ENCODE assay signal across 8 cellular contexts in genomic region chr1:15411593-15412487, GRCh38. TPM values are rescaled to one million over a fixed set of nuclear protein-coding genes. Genes with fewer than 3 reads are reported as not detected.
A peak's percentile ranks its signal among the peaks of the same experiment; 100 is the strongest.
DNase-seq lines count a peak whose midpoint lies in the region; ATAC-seq and TF ChIP-seq lines count a peak whose summit lies in the region.

No MANE protein-coding gene starts in this region.

- peak overlapping the region; percentile 95 for H3K9ac ChIP-seq in PC-3 (ENCODE audit: low read length)

- no peaks in the 10 kb centered on the region for H3K9me2 ChIP-seq in PC-3 (replicated peaks; ENCODE audit: low read length)

- CTCF ChIA-PET in PC-3 (lab: Charles Lee), result interaction anchor here (0.6 to 1.2 kb wide), 2 partner anchors 88 to 283 kb away, joined by 5 to 6 read pairs; no protein-coding TSS in a partner anchor

- H3K4me2 ChIP-seq in PC-3 (ENCODE audit: low read length), result peak overlapping the region; percentile 99

- peaks cover 27% of the 10 kb centered on the region for H4K20me1 ChIP-seq in PC-3 (ENCODE audit: low read length)

- peak overlapping the region; percentile 94 for H3K4me3 Mint-ChIP-seq in activated naive CD8-positive, alpha-beta T cell

- no peaks in the 10 kb centered on the region for H3K27me3 Mint-ChIP-seq in activated naive CD8-positive, alpha-beta T cell

- intact Hi-C loops in PC-3 (cut with micrococcal nuclease), result no loop called here

- POLR2A ChIA-PET in PC-3 (lab: Charles Lee; ENCODE audit: unreplicated experiment), result no interaction called here

- H3K9me3 Mint-ChIP-seq in activated naive CD8-positive, alpha-beta T cell (ENCODE audit: low read depth), result no peaks in the 10 kb centered on the region

- peaks cover 60% of the 10 kb centered on the region for H3K4me1 ChIP-seq in PC-3 (ENCODE audit: insufficient read depth, low read length)

- H3K27ac ChIP-seq in PC-3 (ENCODE audit: low read length), result peak overlapping the region; percentile 50

- DNase-seq in PC-3 (peak; percentile 58), hippocampal formation (lab: John Stamatoyannopoulos, UW) (peak; percentile 29 to 34), cortex of kidney (lab: John Stamatoyannopoulos, UW) (no peak), NCI-H2081 treated with DMSO at 0.1 percent for 48 hours (lab: John Stamatoyannopoulos, UW) (no peak)
- peak; percentile 49 to 55 for DNase-seq in stimulated activated CD4-positive, alpha-beta T cell treated with anti-CD3 and anti-CD28 coated beads, Interleukin-2, amount 100 ng/mL, for 24 hours

- peak; percentile 54 for ATAC-seq in GM18502 (IDR thresholded peaks at IDR 0.05; ENCODE audit: poor library complexity, unreplicated experiment)
- peak; percentile 36 for ATAC-seq in HG02588 (IDR thresholded peaks at IDR 0.05; ENCODE audit: unreplicated experiment)
- no peak for ATAC-seq in PC-3

- H3F3A ChIP-seq in PC-3 (ENCODE audit: low read length, unreplicated experiment), result peaks cover 7% of the 10 kb centered on the region

- TF ChIP-seq CTCF in PC-3 (conservative IDR thresholded peaks at IDR 0.05; ENCODE audit: low read depth, low read length), result no peak

- no peak overlapping the region for H2AFZ ChIP-seq in PC-3 (ENCODE audit: low read length)

- no peaks in the 10 kb centered on the region for H3K9me3 ChIP-seq in PC-3 (ENCODE audit: low read length)

- H3K4me3 ChIP-seq in PC-3 (ENCODE audit: low read length), result peak overlapping the region; percentile 100

- peaks cover 67% of the 10 kb centered on the region for H3K79me2 ChIP-seq in PC-3 (ENCODE audit: low read length)

- H3K4me1 Mint-ChIP-seq in activated naive CD8-positive, alpha-beta T cell (ENCODE audit: low read depth), result peaks cover 49% of the 10 kb centered on the region

- H3K27ac Mint-ChIP-seq in activated naive CD8-positive, alpha-beta T cell, result peak overlapping the region; percentile 54

- no TSS peak for BruUV-seq in PC-3 (replicated peaks; lab: Mats Ljungman, UMichigan)

- peaks cover 19% of the 10 kb centered on the region for H3K36me3 ChIP-seq in PC-3 (ENCODE audit: low read depth, low read length)

- peaks cover 4% of the 10 kb centered on the region for H3K36me3 Mint-ChIP-seq in activated naive CD8-positive, alpha-beta T cell

- H3K27me3 ChIP-seq in PC-3 (ENCODE audit: low read length), result no peaks in the 10 kb centered on the region

RNA-seq across cellular contexts. Expression of gene EFHD2, which starts 2.2 kb away (rescaled TPM):
- total RNA-seq in PC-3 (2014; rRNA removed), result 192 and 271 TPM in 2 replicates

RNA-seq across cellular contexts. Expression of gene CTRC, which starts 26.4 kb away (rescaled TPM):
- total RNA-seq in PC-3 (2014; rRNA removed), result 0.18 TPM in 1 of 2 replicates, not detected in the other

RNA-seq across cellular contexts. Expression of gene CELA2A, which starts 44.7 kb away (rescaled TPM):
- total RNA-seq in PC-3 (2014; rRNA removed), result not detected in 2 replicates

Comparison
In these comparisons a context has a peak if more than half of its experiments do, and no peak if none do; other contexts are left out.
1. DNase-seq: peak in PC-3 (single experiment), hippocampal formation (2 of 2) and stimulated activated CD4-positive, alpha-beta T cell treated with anti-CD3 and anti-CD28 coated beads, Interleukin-2, amount 100 ng/mL, for 24 hours (2 of 2); none in cortex of kidney (single experiment) and NCI-H2081 treated with DMSO at 0.1 percent for 48 hours (single experiment).